ENCODE assay signal across 1 cellular context in the genomic region with DNA sequence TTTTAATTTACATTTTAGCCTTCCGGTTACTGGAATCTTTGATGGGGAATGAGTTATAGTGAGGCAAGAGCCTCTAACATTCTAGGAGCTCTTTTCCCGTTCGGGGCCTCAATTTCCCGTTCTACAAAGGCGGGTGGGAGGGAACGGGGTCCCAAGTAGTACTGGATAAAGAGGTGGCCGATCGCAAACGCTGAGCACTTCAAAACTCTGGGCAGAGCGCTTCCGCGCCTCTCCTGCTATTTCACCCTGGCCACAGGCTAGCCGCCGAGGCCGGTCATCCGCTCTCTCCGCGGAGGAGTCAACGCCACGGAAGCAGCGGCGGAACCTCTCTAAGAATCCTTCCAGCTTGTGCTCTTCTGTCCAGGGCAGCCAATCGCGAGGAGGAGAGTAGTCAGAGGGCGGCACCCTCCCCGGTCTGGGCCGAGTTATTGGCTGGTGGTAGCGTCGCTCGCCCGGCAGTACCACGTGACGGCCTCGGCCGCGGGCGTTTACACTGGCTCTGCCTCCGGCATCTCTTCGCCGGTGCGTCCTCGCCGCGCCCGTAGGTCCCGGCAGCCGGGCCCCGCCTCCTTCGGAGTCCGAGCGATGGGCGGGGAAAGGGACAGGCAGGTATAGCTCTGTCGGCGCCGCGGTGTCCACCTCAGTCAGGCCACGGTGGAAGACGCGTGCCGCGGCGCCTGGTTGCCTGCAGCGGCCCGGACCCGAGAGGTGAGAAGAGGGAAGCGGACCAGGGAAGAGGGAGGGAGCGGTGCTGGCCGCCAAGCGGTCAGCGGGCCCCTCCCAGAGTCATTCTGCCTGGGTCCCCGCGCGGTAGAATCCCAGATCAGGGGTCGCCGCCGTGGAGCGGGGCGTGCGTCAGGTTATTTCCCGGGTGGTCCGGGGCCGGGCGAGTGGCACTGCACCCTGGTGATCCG.
A peak's percentile ranks its signal among the peaks of the same experiment; 100 is the strongest.
TF ChIP-seq lines count a peak whose summit lies in the region.

A gene (plus strand): TSS at position 487 of the 914 bp plus-strand sequence. CDS start 16,895 bp downstream, outside the sequence.

TF ChIP-seq in K562, 482 proteins besides CTCF, POLR2A, EP300 and RAD21 (continued from another document and continues in another):
- TF ChIP-seq CBFB (CRISPR knock-in tag; IDR thresholded peaks at IDR 0.05) (no peak), SAFB (IDR thresholded peaks at IDR 0.05; ENCODE audit: borderline replicate concordance, low read depth, low read length) (no peak), MEIS2 (IDR thresholded peaks at IDR 0.05; ENCODE audit: partially characterized antibody) (no peak), IRF2 (CRISPR knock-in tag; IDR thresholded peaks at IDR 0.05) (no peak), STAT5B (CRISPR knock-in tag; IDR thresholded peaks at IDR 0.05) (no peak), RBM22 (IDR thresholded peaks at IDR 0.05; ENCODE audit: low read depth, low read length, poor library complexity, severe bottlenecking) (no peak), ZNF146 (CRISPR knock-in tag; IDR thresholded peaks at IDR 0.05; ENCODE audit: unreplicated experiment) (peak; percentile 21), XRCC3 (IDR thresholded peaks at IDR 0.05) (no peak), PURB (CRISPR knock-in tag; IDR thresholded peaks at IDR 0.05; ENCODE audit: low read depth) (no peak), PTRF (tag; IDR thresholded peaks at IDR 0.05) (no peak), ZNF217 (CRISPR knock-in tag; IDR thresholded peaks at IDR 0.05) (no peak), TAF9B (IDR thresholded peaks at IDR 0.05; ENCODE audit: partially characterized antibody) (no peak), ZNF79 (CRISPR knock-in tag; IDR thresholded peaks at IDR 0.05; ENCODE audit: low read depth) (no peak), NFIX (CRISPR knock-in tag; IDR thresholded peaks at IDR 0.05; ENCODE audit: low read depth) (no peak), WHSC1 (IDR thresholded peaks at IDR 0.05; ENCODE audit: low read length) (no peak), ZC3H4 (CRISPR knock-in tag; IDR thresholded peaks at IDR 0.05; ENCODE audit: borderline replicate concordance) (no peak), MAFF (IDR thresholded peaks at IDR 0.05; ENCODE audit: low read length) (no peak), ARID1B (IDR thresholded peaks at IDR 0.05) (0 out of 2 replicates have a peak, but pooled peaks have one; percentile 16), ETV5 (CRISPR knock-in tag; IDR thresholded peaks at IDR 0.05; ENCODE audit: low read depth) (no peak), MYC (IDR thresholded peaks at IDR 0.05; ENCODE audit: low read depth, low read length) (peak; percentile 75; the same call in 1 of the 2 replicates), MYC (CRISPR knock-in tag; IDR thresholded peaks at IDR 0.05; ENCODE audit: borderline replicate concordance, low read depth) (peak; percentile 59; the same call in 1 of the 2 replicates), FOXM1 (IDR thresholded peaks at IDR 0.05; ENCODE audit: low read depth) (no peak), FOXM1 (CRISPR knock-in tag; IDR thresholded peaks at IDR 0.05; ENCODE audit: low read depth) (no peak), CHD2 (IDR thresholded peaks at IDR 0.05; ENCODE audit: low read depth, low read length) (peak; percentile 89), PML (IDR thresholded peaks at IDR 0.05; ENCODE audit: low read length) (peak; percentile 66), PHF8 (IDR thresholded peaks at IDR 0.05; ENCODE audit: borderline replicate concordance, low read length) (peak; percentile 85), EHMT2 (IDR thresholded peaks at IDR 0.05) (no peak), KAT8 (IDR thresholded peaks at IDR 0.05; ENCODE audit: low read depth) (no peak), SRSF3 (IDR thresholded peaks at IDR 0.05; ENCODE audit: insufficient read depth, low read length) (no peak), STAG1 (CRISPR knock-in tag; IDR thresholded peaks at IDR 0.05; ENCODE audit: borderline replicate concordance) (no peak), ZC3H8 (IDR thresholded peaks at IDR 0.05) (no peak), HDAC1 (IDR thresholded peaks at IDR 0.05) (peak in 1 of 2 experiments; percentile 44; a peak in 1 of 4 replicates), SIN3A (IDR thresholded peaks at IDR 0.05; ENCODE audit: borderline replicate concordance in 2 of 2, control insufficient read depth in 1 of 2, low read depth in 2 of 2, low read length in 2 of 2) (peak in 1 of 2 experiments; percentile 65; a peak in 2 of 4 replicates), TFAM (CRISPR knock-in tag; conservative IDR thresholded peaks at IDR 0.05) (no peak), PPARD (CRISPR knock-in tag; IDR thresholded peaks at IDR 0.05) (no peak), HMGN3 (IDR thresholded peaks at IDR 0.05; ENCODE audit: borderline replicate concordance, extremely low read depth, insufficient read length, low read depth, low read length) (peak; percentile 76), CTBP1 (IDR thresholded peaks at IDR 0.05; ENCODE audit: borderline replicate concordance) (peak; percentile 97), ZNF174 (CRISPR knock-in tag; IDR thresholded peaks at IDR 0.05) (no peak), NFYB (IDR thresholded peaks at IDR 0.05; ENCODE audit: extremely low read depth, insufficient read length) (peak; percentile 94), MTF1 (CRISPR knock-in tag; IDR thresholded peaks at IDR 0.05; ENCODE audit: borderline replicate concordance) (no peak), ZNF354B (CRISPR knock-in tag; IDR thresholded peaks at IDR 0.05) (no peak), MAFK (IDR thresholded peaks at IDR 0.05; ENCODE audit: low read length) (no peak), PHB2 (IDR thresholded peaks at IDR 0.05; ENCODE audit: low read depth) (no peak), ASH1L (IDR thresholded peaks at IDR 0.05; ENCODE audit: borderline replicate concordance, low read depth, partially characterized antibody) (peak; percentile 93), SREBF1 (IDR thresholded peaks at IDR 0.05; ENCODE audit: borderline replicate concordance, low read depth, low read length) (0 out of 2 replicates have a peak, but pooled peaks have one; percentile 47)
- TF ChIP-seq, protein P1, sequence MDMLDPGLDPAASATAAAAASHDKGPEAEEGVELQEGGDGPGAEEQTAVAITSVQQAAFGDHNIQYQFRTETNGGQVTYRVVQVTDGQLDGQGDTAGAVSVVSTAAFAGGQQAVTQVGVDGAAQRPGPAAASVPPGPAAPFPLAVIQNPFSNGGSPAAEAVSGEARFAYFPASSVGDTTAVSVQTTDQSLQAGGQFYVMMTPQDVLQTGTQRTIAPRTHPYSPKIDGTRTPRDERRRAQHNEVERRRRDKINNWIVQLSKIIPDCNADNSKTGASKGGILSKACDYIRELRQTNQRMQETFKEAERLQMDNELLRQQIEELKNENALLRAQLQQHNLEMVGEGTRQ (CRISPR knock-in tag; IDR thresholded peaks at IDR 0.05), result peak; percentile 99
- TF ChIP-seq, protein P2, sequence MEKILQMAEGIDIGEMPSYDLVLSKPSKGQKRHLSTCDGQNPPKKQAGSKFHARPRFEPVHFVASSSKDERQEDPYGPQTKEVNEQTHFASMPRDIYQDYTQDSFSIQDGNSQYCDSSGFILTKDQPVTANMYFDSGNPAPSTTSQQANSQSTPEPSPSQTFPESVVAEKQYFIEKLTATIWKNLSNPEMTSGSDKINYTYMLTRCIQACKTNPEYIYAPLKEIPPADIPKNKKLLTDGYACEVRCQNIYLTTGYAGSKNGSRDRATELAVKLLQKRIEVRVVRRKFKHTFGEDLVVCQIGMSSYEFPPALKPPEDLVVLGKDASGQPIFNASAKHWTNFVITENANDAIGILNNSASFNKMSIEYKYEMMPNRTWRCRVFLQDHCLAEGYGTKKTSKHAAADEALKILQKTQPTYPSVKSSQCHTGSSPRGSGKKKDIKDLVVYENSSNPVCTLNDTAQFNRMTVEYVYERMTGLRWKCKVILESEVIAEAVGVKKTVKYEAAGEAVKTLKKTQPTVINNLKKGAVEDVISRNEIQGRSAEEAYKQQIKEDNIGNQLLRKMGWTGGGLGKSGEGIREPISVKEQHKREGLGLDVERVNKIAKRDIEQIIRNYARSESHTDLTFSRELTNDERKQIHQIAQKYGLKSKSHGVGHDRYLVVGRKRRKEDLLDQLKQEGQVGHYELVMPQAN (IDR thresholded peaks at IDR 0.05; ENCODE audit: borderline replicate concordance), result 0 out of 2 replicates have a peak, but pooled peaks have one; percentile 15
- TF ChIP-seq, protein P3, sequence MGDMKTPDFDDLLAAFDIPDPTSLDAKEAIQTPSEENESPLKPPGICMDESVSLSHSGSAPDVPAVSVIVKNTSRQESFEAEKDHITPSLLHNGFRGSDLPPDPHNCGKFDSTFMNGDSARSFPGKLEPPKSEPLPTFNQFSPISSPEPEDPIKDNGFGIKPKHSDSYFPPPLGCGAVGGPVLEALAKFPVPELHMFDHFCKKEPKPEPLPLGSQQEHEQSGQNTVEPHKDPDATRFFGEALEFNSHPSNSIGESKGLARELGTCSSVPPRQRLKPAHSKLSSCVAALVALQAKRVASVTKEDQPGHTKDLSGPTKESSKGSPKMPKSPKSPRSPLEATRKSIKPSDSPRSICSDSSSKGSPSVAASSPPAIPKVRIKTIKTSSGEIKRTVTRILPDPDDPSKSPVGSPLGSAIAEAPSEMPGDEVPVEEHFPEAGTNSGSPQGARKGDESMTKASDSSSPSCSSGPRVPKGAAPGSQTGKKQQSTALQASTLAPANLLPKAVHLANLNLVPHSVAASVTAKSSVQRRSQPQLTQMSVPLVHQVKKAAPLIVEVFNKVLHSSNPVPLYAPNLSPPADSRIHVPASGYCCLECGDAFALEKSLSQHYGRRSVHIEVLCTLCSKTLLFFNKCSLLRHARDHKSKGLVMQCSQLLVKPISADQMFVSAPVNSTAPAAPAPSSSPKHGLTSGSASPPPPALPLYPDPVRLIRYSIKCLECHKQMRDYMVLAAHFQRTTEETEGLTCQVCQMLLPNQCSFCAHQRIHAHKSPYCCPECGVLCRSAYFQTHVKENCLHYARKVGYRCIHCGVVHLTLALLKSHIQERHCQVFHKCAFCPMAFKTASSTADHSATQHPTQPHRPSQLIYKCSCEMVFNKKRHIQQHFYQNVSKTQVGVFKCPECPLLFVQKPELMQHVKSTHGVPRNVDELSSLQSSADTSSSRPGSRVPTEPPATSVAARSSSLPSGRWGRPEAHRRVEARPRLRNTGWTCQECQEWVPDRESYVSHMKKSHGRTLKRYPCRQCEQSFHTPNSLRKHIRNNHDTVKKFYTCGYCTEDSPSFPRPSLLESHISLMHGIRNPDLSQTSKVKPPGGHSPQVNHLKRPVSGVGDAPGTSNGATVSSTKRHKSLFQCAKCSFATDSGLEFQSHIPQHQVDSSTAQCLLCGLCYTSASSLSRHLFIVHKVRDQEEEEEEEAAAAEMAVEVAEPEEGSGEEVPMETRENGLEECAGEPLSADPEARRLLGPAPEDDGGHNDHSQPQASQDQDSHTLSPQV (IDR thresholded peaks at IDR 0.05), result peak; percentile 66
- TF ChIP-seq, protein P4, sequence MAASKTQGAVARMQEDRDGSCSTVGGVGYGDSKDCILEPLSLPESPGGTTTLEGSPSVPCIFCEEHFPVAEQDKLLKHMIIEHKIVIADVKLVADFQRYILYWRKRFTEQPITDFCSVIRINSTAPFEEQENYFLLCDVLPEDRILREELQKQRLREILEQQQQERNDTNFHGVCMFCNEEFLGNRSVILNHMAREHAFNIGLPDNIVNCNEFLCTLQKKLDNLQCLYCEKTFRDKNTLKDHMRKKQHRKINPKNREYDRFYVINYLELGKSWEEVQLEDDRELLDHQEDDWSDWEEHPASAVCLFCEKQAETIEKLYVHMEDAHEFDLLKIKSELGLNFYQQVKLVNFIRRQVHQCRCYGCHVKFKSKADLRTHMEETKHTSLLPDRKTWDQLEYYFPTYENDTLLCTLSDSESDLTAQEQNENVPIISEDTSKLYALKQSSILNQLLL (CRISPR knock-in tag; IDR thresholded peaks at IDR 0.05; ENCODE audit: borderline replicate concordance), result no peak
- TF ChIP-seq, protein P5, sequence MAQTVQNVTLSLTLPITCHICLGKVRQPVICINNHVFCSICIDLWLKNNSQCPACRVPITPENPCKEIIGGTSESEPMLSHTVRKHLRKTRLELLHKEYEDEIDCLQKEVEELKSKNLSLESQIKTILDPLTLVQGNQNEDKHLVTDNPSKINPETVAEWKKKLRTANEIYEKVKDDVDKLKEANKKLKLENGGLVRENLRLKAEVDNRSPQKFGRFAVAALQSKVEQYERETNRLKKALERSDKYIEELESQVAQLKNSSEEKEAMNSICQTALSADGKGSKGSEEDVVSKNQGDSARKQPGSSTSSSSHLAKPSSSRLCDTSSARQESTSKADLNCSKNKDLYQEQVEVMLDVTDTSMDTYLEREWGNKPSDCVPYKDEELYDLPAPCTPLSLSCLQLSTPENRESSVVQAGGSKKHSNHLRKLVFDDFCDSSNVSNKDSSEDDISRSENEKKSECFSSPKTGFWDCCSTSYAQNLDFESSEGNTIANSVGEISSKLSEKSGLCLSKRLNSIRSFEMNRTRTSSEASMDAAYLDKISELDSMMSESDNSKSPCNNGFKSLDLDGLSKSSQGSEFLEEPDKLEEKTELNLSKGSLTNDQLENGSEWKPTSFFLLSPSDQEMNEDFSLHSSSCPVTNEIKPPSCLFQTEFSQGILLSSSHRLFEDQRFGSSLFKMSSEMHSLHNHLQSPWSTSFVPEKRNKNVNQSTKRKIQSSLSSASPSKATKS (CRISPR knock-in tag; IDR thresholded peaks at IDR 0.05), result no peak
- TF ChIP-seq, protein P6, sequence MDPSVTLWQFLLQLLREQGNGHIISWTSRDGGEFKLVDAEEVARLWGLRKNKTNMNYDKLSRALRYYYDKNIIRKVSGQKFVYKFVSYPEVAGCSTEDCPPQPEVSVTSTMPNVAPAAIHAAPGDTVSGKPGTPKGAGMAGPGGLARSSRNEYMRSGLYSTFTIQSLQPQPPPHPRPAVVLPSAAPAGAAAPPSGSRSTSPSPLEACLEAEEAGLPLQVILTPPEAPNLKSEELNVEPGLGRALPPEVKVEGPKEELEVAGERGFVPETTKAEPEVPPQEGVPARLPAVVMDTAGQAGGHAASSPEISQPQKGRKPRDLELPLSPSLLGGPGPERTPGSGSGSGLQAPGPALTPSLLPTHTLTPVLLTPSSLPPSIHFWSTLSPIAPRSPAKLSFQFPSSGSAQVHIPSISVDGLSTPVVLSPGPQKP (CRISPR knock-in tag; IDR thresholded peaks at IDR 0.05), result no peak
